8 cellular contexts compared by ENCODE assay signal in genomic region chr19:4455742-4456565, GRCh38.
DNase-seq lines count a peak whose midpoint lies in the region; ATAC-seq lines count a peak whose summit lies in the region.

No MANE protein-coding gene starts in this region.

- H3K4me3 Mint-ChIP-seq in stimulated activated naive B cell treated with anti-CD40 and anti-IgM and Interleukin-4, amounts not matched to agents 10 μg/mL and 1 μg/mL and 100 μg/mL, for 72 hours, result peak overlapping the region; percentile 83 to 89

- no peak for ATAC-seq in stimulated activated naive B cell treated with anti-CD40 and anti-IgM and Interleukin-4, amounts not matched to agents 10 μg/mL and 1 μg/mL and 100 μg/mL, for 72 hours (replicated peaks)
- ATAC-seq in GM21529 (IDR thresholded peaks at IDR 0.05; ENCODE audit: unreplicated experiment) (no peak), GM18498 (IDR thresholded peaks at IDR 0.05; ENCODE audit: unreplicated experiment) (no peak)

- DNase-seq in GM03348 (ENCODE audit: low spot score), result peak; percentile 65
- peak; percentile 30 for DNase-seq in NCI-H2107 treated with DMSO at 0.1 percent for 48 hours (lab: John Stamatoyannopoulos, UW; ENCODE audit: unreplicated experiment)
- peak; percentile 79 for DNase-seq in astrocyte of the hippocampus (ENCODE audit: low read depth, low spot score)
- peak; percentile 12 for DNase-seq in iPS-NIHi7 (ENCODE audit: extremely low spot score)
- no peak for DNase-seq in stimulated activated naive B cell treated with anti-CD40 and anti-IgM and Interleukin-4, amounts not matched to agents 10 μg/mL and 1 μg/mL and 100 μg/mL, for 72 hours
- no peak for DNase-seq in NK-92 (lab: John Stamatoyannopoulos, UW; ENCODE audit: unreplicated experiment)

- H3K4me1 Mint-ChIP-seq in stimulated activated naive B cell treated with anti-CD40 and anti-IgM and Interleukin-4, amounts not matched to agents 10 μg/mL and 1 μg/mL and 100 μg/mL, for 72 hours, result peaks cover 12 to 25% of the 10 kb centered on the region in 2 donors

- H3K27ac Mint-ChIP-seq in stimulated activated naive B cell treated with anti-CD40 and anti-IgM and Interleukin-4, amounts not matched to agents 10 μg/mL and 1 μg/mL and 100 μg/mL, for 72 hours, result peak overlapping the region; percentile 93

- H3K27me3 Mint-ChIP-seq in stimulated activated naive B cell treated with anti-CD40 and anti-IgM and Interleukin-4, amounts not matched to agents 10 μg/mL and 1 μg/mL and 100 μg/mL, for 72 hours, result no peaks in the 10 kb centered on the region

- H3K9me3 Mint-ChIP-seq in stimulated activated naive B cell treated with anti-CD40 and anti-IgM and Interleukin-4, amounts not matched to agents 10 μg/mL and 1 μg/mL and 100 μg/mL, for 72 hours, result no peaks in the 10 kb centered on the region

- peaks cover 9% of the 10 kb centered on the region in 2 donors for H3K36me3 Mint-ChIP-seq in stimulated activated naive B cell treated with anti-CD40 and anti-IgM and Interleukin-4, amounts not matched to agents 10 μg/mL and 1 μg/mL and 100 μg/mL, for 72 hours

Comparison
In these comparisons a context has a peak if more than half of its experiments do, and no peak if none do; other contexts are left out.
1. DNase-seq: peak in GM03348 (single experiment), NCI-H2107 treated with DMSO at 0.1 percent for 48 hours (single experiment), astrocyte of the hippocampus (single experiment) and iPS-NIHi7 (single experiment); none in stimulated activated naive B cell treated with anti-CD40 and anti-IgM and Interleukin-4, amounts not matched to agents 10 μg/mL and 1 μg/mL and 100 μg/mL, for 72 hours (single experiment) and NK-92 (single experiment).